1 cellular context compared by ENCODE assay signal in genomic region chr16:88392616-88393015, GRCh38.
TF ChIP-seq lines count a peak whose summit lies in the region.

No MANE protein-coding gene starts in this region.

TF ChIP-seq in HepG2, 621 proteins besides CTCF, POLR2A, EP300 and RAD21:
- TF ChIP-seq EZH2 (conservative IDR thresholded peaks at IDR 0.05; ENCODE audit: low read depth, low read length) (0 out of 2 replicates have a peak, but pooled peaks have one; percentile 57), ZNF749 (CRISPR knock-in tag; IDR thresholded peaks at IDR 0.05; ENCODE audit: borderline replicate concordance) (no peak), ZNF790 (CRISPR knock-in tag; IDR thresholded peaks at IDR 0.05; ENCODE audit: borderline replicate concordance) (no peak)
